ENCODE assay signal across 18 cellular contexts in genomic region chr7:153084283-153084682, GRCh38.
"Had no signal": no experiment of that assay in that cellular context is flagged by ENCODE, and none has a peak within 500 bp of the region (broad histone marks: within the 10 kb centered on the region; RNA-seq: fewer than 3 reads in every experiment).

No MANE protein-coding gene starts in this region.

- H3K9me3 Mint-ChIP-seq: stimulated activated memory B cell treated with anti-CD40 and anti-IgM and Interleukin-4, amounts not matched to agents 10 μg/mL and 1 μg/mL and 100 μg/mL, for 72 hours had no signal

- H3K4me3 Mint-ChIP-seq: immature natural killer cell; naive thymus-derived CD8-positive, alpha-beta T cell; stimulated activated memory B cell treated with anti-CD40 and anti-IgM and Interleukin-4, amounts not matched to agents 10 μg/mL and 1 μg/mL and 100 μg/mL, for 72 hours had no signal

- DNase-seq: dermis blood vessel endothelial cell; effector memory CD4-positive, alpha-beta T cell; foreskin keratinocyte; glutamatergic neuron; heart right ventricle; hypothalamus; immature natural killer cell; islet precursor cell; kidney glomerular epithelial cell; left colon; left ventricle myocardium superior; lower lobe of right lung; naive thymus-derived CD8-positive, alpha-beta T cell; right cardiac atrium; spleen; stimulated activated CD4-positive, alpha-beta T cell treated with anti-CD3 and anti-CD28 coated beads, Interleukin-4, amount 100 ng/mL, for 4 hours; stimulated activated naive CD8-positive, alpha-beta T cell treated with anti-CD3 and anti-CD28 coated beads, Interleukin-15, Interleukin-2, amounts not matched to agents 100 U/mL and 50 U/mL, for 24 hours had no signal

- H3K36me3 Mint-ChIP-seq: immature natural killer cell; naive thymus-derived CD8-positive, alpha-beta T cell; stimulated activated memory B cell treated with anti-CD40 and anti-IgM and Interleukin-4, amounts not matched to agents 10 μg/mL and 1 μg/mL and 100 μg/mL, for 72 hours had no signal

- ATAC-seq: foreskin keratinocyte; heart right ventricle; left colon; left ventricle myocardium superior; lower lobe of right lung; naive thymus-derived CD8-positive, alpha-beta T cell; right cardiac atrium; stimulated activated memory B cell treated with anti-CD40 and anti-IgM and Interleukin-4, amounts not matched to agents 10 μg/mL and 1 μg/mL and 100 μg/mL, for 72 hours; stimulated activated naive CD8-positive, alpha-beta T cell treated with anti-CD3 and anti-CD28 coated beads, Interleukin-15, Interleukin-2, amounts not matched to agents 100 U/mL and 50 U/mL, for 24 hours had no signal

- H3K4me1 Mint-ChIP-seq: immature natural killer cell; naive thymus-derived CD8-positive, alpha-beta T cell; stimulated activated memory B cell treated with anti-CD40 and anti-IgM and Interleukin-4, amounts not matched to agents 10 μg/mL and 1 μg/mL and 100 μg/mL, for 72 hours had no signal

- H3K27ac Mint-ChIP-seq: immature natural killer cell; naive thymus-derived CD8-positive, alpha-beta T cell; stimulated activated memory B cell treated with anti-CD40 and anti-IgM and Interleukin-4, amounts not matched to agents 10 μg/mL and 1 μg/mL and 100 μg/mL, for 72 hours had no signal
